Comparison of ENCODE assay signal across 22 cellular contexts in the genomic region with DNA sequence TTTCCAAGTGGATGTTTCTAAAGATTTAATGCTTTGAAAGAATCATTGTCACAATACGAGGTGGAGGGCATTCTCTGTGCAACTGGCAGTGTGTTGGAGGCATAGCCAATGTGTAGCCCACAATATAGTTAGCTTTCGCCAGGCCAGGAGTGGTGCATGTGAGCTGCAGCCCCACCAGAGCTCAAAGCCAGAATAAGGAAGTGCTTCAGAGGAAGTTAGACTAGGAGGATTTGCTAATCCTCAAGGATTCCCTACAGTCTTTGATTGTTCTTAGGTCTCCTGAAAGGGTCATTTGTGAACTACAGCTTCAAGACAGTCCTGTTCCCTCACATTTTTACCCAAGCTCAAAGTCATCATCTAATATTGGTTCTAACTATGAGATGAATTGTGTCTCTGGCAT. TPM values are rescaled to one million over a fixed set of nuclear protein-coding genes. Genes with fewer than 3 reads are reported as not detected.
DNase-seq lines count a peak whose midpoint lies in the region; ATAC-seq, FAIRE-seq and TF ChIP-seq lines count a peak whose summit lies in the region.
"Had no signal": no experiment of that assay in that cellular context is flagged by ENCODE, and none has a peak within 500 bp of the region (broad histone marks: within the 10 kb centered on the region; RNA-seq: fewer than 3 reads in every experiment).

No MANE protein-coding gene starts in this region.

- no peaks in the 10 kb centered on the region for H3K79me2 ChIP-seq in K562 (ENCODE audit: control insufficient read depth, insufficient read depth, low read length)

- H2AFZ ChIP-seq in K562 (ENCODE audit: low read depth, low read length): no peak overlapping the region
- H2AFZ ChIP-seq: GM23248 had no signal

- no peak overlapping the region for H3K4me2 ChIP-seq in A549
- no peak overlapping the region for H3K4me2 ChIP-seq in K562 (ENCODE audit: insufficient read depth, low read length)

- CTCF ChIA-PET in A549 (lab: Yijun Ruan, JAX) (interaction anchor here (0.6 kb wide), 1 partner anchor 405 kb away, joined by 3 read pairs; no protein-coding TSS in a partner anchor), K562 (lab: Yijun Ruan, JAX; ENCODE audit: low intra/inter-chr PET ratio) (no interaction called here)

- 50% methylated on average over 2 of the region's 2 CpGs for WGBS in A549 (ENCODE audit: missing lambda C conversion rate)
- WGBS in K562 (ENCODE audit: insufficient coverage, low coverage, missing lambda C conversion rate): 0% methylated on average over 2 of the region's 2 CpGs

- in situ Hi-C loops in SK-MEL-5 (cut with HindIII; ENCODE audit: low pct_unique_long_range_greater_than_20kb, low sequenced_read_pairs): no loop called here
- in situ Hi-C loops in K562 (cut with MboI): loop anchor here (25.0 kb wide), 1 partner anchor 745 kb away; no protein-coding TSS in a partner anchor

- no peak overlapping the region for H3K9ac ChIP-seq in K562 (ENCODE audit: insufficient read depth in 1 of 2, low read depth in 2 of 2, low read length in 2 of 2)
- H3K9ac ChIP-seq: GM23248 had no signal

- no peaks in the 10 kb centered on the region for H3K27me3 ChIP-seq in K562 (ENCODE audit: control insufficient read depth in 2 of 2, insufficient read depth in 2 of 2, low read length in 2 of 2)

- no TSS peak for BruUV-seq in K562 (replicated peaks; lab: Mats Ljungman, UMichigan)

- H3K4me1 Mint-ChIP-seq in natural killer cell treated with Interleukin-12 subunit alpha and Interleukin-12 subunit beta and Interleukin-15 and Interleukin-18, amount 100 ng/mL, for 72 hours (ENCODE audit: low read depth in 2 of 2): no peaks in the 10 kb centered on the region

- H3K4me3 ChIP-seq in A549: no peak overlapping the region
- H3K4me3 ChIP-seq in K562: no peak overlapping the region
- H3K4me3 ChIP-seq: GM23248 had no signal

- no peak for DNase-seq in A549 (ENCODE audit: low read depth in 1 of 2, low spot score in 1 of 2)
- DNase-seq in COLO829 (ENCODE audit: low spot score): peak; percentile 5
- peak; percentile 18 for DNase-seq in SK-MEL-5 (ENCODE audit: low read depth, low spot score)
- no peak for DNase-seq in K562 (ENCODE audit: extremely low read depth in 1 of 4, low spot score in 3 of 4)
- no peak for DNase-seq in NCI-H2171 treated with DMSO at 0.1 percent for 48 hours (lab: John Stamatoyannopoulos, UW)
- DNase-seq in natural killer cell treated with Interleukin-12 subunit alpha and Interleukin-12 subunit beta and Interleukin-15 and Interleukin-18, amount 100 ng/mL, for 72 hours (ENCODE audit: low spot score): no peak
- DNase-seq: AML-193; CD4-positive, alpha-beta T cell; DMS53; DND-41; EL; GM23248; HCEC 1CT; KG1 had no signal

- POLR2A ChIA-PET in A549 (lab: Yijun Ruan, JAX) (no interaction called here), K562 (lab: Yijun Ruan, JAX) (no interaction called here)

- H3K9me3 ChIP-seq in A549: no peaks in the 10 kb centered on the region
- no peaks in the 10 kb centered on the region for H3K9me3 ChIP-seq in K562 (replicated peaks; ENCODE audit: control insufficient read depth, insufficient read depth, low read depth, low read length)

- H3K36me3 ChIP-seq in K562 (ENCODE audit: control insufficient read depth, insufficient read depth, low read length): no peaks in the 10 kb centered on the region

- H3K4me1 ChIP-seq in A549 (no peaks in the 10 kb centered on the region), K562 (replicated peaks in 1 of 2; ENCODE audit: control insufficient read depth in 2 of 2, insufficient read depth in 2 of 2, low read length in 2 of 2) (no peaks in the 10 kb centered on the region)

- no peak for TF ChIP-seq RAD21 in A549 (conservative IDR thresholded peaks at IDR 0.05 in 1 of 2, IDR thresholded peaks at IDR 0.05 in 1 of 2)
- TF ChIP-seq RAD21 in K562 (CRISPR knock-in tag; conservative IDR thresholded peaks at IDR 0.05 in 1 of 2, IDR thresholded peaks at IDR 0.05 in 1 of 2): no peak

- no peaks in the 10 kb centered on the region for H3K36me3 Mint-ChIP-seq in natural killer cell treated with Interleukin-12 subunit alpha and Interleukin-12 subunit beta and Interleukin-15 and Interleukin-18, amount 100 ng/mL, for 72 hours
- H3K36me3 Mint-ChIP-seq: IgD-negative memory B cell had no signal

- no peak overlapping the region for H3K4me3 Mint-ChIP-seq in natural killer cell treated with Interleukin-12 subunit alpha and Interleukin-12 subunit beta and Interleukin-15 and Interleukin-18, amount 100 ng/mL, for 72 hours
- H3K4me3 Mint-ChIP-seq: CD4-positive, alpha-beta T cell; IgD-negative memory B cell had no signal

- peaks cover 0 to 6% of the 10 kb centered on the region in 2 donors for H3K27me3 Mint-ChIP-seq in natural killer cell treated with Interleukin-12 subunit alpha and Interleukin-12 subunit beta and Interleukin-15 and Interleukin-18, amount 100 ng/mL, for 72 hours
- H3K27me3 Mint-ChIP-seq: CD4-positive, alpha-beta T cell had no signal

- FAIRE-seq in A549 (lab: Jason Lieb, UNC) (peak; percentile 59), K562 (lab: Jason Lieb, UNC) (no peak)
- FAIRE-seq: A204.1, GM12892, GM18507, HepG2 had no signal

- TF ChIP-seq EP300 in A549 (IDR thresholded peaks at IDR 0.05) (no peak), K562 (IDR thresholded peaks at IDR 0.05; ENCODE audit: low read length) (no peak)

- H3K9me1 ChIP-seq in K562 (ENCODE audit: control insufficient read depth, insufficient read depth, low read length): no peaks in the 10 kb centered on the region

- H4K20me1 ChIP-seq in K562 (replicated peaks; ENCODE audit: control insufficient read depth, insufficient read depth, low read length): no peaks in the 10 kb centered on the region

- H3K27ac ChIP-seq in A549 (no peak overlapping the region), K562 (ENCODE audit: extremely low read depth, low read depth, low read length) (no peak overlapping the region)
- H3K27ac ChIP-seq: C4-2B, GM23248 had no signal

- intact Hi-C loops in K562 (cut with micrococcal nuclease): no loop called here

- no peak overlapping the region for H3K27ac Mint-ChIP-seq in natural killer cell treated with Interleukin-12 subunit alpha and Interleukin-12 subunit beta and Interleukin-15 and Interleukin-18, amount 100 ng/mL, for 72 hours
- H3K27ac Mint-ChIP-seq: CD4-positive, alpha-beta T cell; IgD-negative memory B cell had no signal

- H3K9me3 Mint-ChIP-seq in natural killer cell treated with Interleukin-12 subunit alpha and Interleukin-12 subunit beta and Interleukin-15 and Interleukin-18, amount 100 ng/mL, for 72 hours: no peaks in the 10 kb centered on the region
- H3K9me3 Mint-ChIP-seq: CD4-positive, alpha-beta T cell had no signal

- TF ChIP-seq POLR2A in A549 (IDR thresholded peaks at IDR 0.05; ENCODE audit: low read length): no peak
- TF ChIP-seq POLR2A in K562 (conservative IDR thresholded peaks at IDR 0.05): no peak

- TF ChIP-seq CTCF in A549 (IDR thresholded peaks at IDR 0.05) (no peak), K562 (IDR thresholded peaks at IDR 0.05 in 2 of 3, conservative IDR thresholded peaks at IDR 0.05 in 1 of 3; ENCODE audit: insufficient read depth in 2 of 3, low read depth in 1 of 3, low read length in 3 of 3) (no peak)

- ATAC-seq in A549 (no peak), K562 (no peak)
- ATAC-seq in natural killer cell treated with Interleukin-12 subunit alpha and Interleukin-12 subunit beta and Interleukin-15 and Interleukin-18, amount 100 ng/mL, for 72 hours: no peak
- ATAC-seq: HepG2 had no signal

TF ChIP-seq in A549, 52 proteins besides CTCF, POLR2A, EP300 and RAD21 (continues in another document):
- no peak for TF ChIP-seq JUN (IDR thresholded peaks at IDR 0.05)
- no peak for TF ChIP-seq HEYL (CRISPR knock-in tag; IDR thresholded peaks at IDR 0.05)
- no peak for TF ChIP-seq RARB (CRISPR knock-in tag; IDR thresholded peaks at IDR 0.05)
- no peak for TF ChIP-seq EHMT2 (IDR thresholded peaks at IDR 0.05; ENCODE audit: low read depth)
- no peak for TF ChIP-seq TP53 (CRISPR knock-in tag; IDR thresholded peaks at IDR 0.05)

TF ChIP-seq in K562, 482 proteins besides CTCF, POLR2A, EP300 and RAD21 (continues in another document):
- TF ChIP-seq RB1 (IDR thresholded peaks at IDR 0.05; ENCODE audit: low read depth) (no peak), NFIC (IDR thresholded peaks at IDR 0.05) (no peak), SPI1 (IDR thresholded peaks at IDR 0.05; ENCODE audit: borderline replicate concordance, low read depth, low read length) (peak; percentile 53; the same call in 1 of the 2 replicates), YBX1 (IDR thresholded peaks at IDR 0.05) (no peak)

RNA-seq across cellular contexts. Expression of gene TRPC5OS, which starts 16.4 kb away (rescaled TPM):
- polyA plus RNA-seq in A549 (2011; rRNA removed): not detected in 2 replicates
- not detected in 2 replicates for polyA plus RNA-seq in A549 (2012; cell fraction: cytosol; rRNA removed)
- not detected in 2 replicates for polyA plus RNA-seq in A549 (2012; cell fraction: nucleus; rRNA removed)
- polyA plus RNA-seq in A549 (2017; fragmentation: RNase III; extraction: RNeasy Plus Mini Kit Qiagen cat#74134 plus additional on column Dnase treatment): not detected in 3 replicates
- not detected in 2 replicates for polyA minus RNA-seq in A549 (2011; rRNA and poly(A)+ RNA removed)
- total RNA-seq in SK-MEL-5 (2014; rRNA removed; shearing (Covaris generic)): not detected in 2 replicates
- polyA plus RNA-seq in SK-MEL-5 (2015; cell fraction: cytosol; rRNA removed): not detected in 2 replicates
- not detected in 2 replicates for polyA plus RNA-seq in SK-MEL-5 (2015; cell fraction: nucleus; rRNA removed)
- not detected in 2 replicates for total RNA-seq in K562 (2011; cell fraction: chromatin; rRNA removed; ENCODE audit: low replicate concordance)
- not detected in 2 replicates for total RNA-seq in K562 (2011; cell fraction: nucleolus; rRNA removed)
- not detected in 2 replicates for total RNA-seq in K562 (2011; cell fraction: nucleoplasm; rRNA removed)
- not detected in 2 replicates for total RNA-seq in K562 (2014; rRNA removed)
- total RNA-seq in K562 (2014; rRNA removed; fragmentation: Illumina TruSeq; extraction: Trizol): not detected in 2 replicates
- not detected in 2 replicates for total RNA-seq in K562 (2015; rRNA removed; fragmentation: Illumina TruSeq; extraction: Trizol)
- not detected in 2 replicates for total RNA-seq in K562 (2021)
- not detected in 2 replicates for polyA plus RNA-seq in K562 (2011; rRNA removed)
- not detected in 2 replicates for polyA plus RNA-seq in K562 (2011; cell fraction: cytosol; rRNA removed)
- polyA plus RNA-seq in K562 (2011; cell fraction: nucleus; rRNA removed): not detected in 2 replicates
- polyA plus RNA-seq in K562 (2012): not detected in 2 replicates
- polyA plus RNA-seq in K562 (2014; fragmentation: Illumina TruSeq; extraction: Trizol): not detected in 2 replicates
- polyA plus RNA-seq in K562 (2014; fragmentation: Nextera tagmentation; extraction: Ambion mirVana): not detected
- not detected in 2 replicates for polyA plus RNA-seq in K562 (2014; rRNA removed)
- polyA minus RNA-seq in K562 (2011; rRNA and poly(A)+ RNA removed): not detected in 2 replicates
- not detected in 2 replicates for polyA minus RNA-seq in K562 (2011; cell fraction: cytosol; rRNA and poly(A)+ RNA removed)
- not detected in 2 replicates for polyA minus RNA-seq in K562 (2011; cell fraction: nucleus; rRNA and poly(A)+ RNA removed)
- total RNA-seq in natural killer cell treated with Interleukin-12 subunit alpha and Interleukin-12 subunit beta and Interleukin-15 and Interleukin-18, amount 100 ng/mL, for 72 hours: not detected
- total RNA-seq: CD4-positive, alpha-beta T cell; G401; GM23248; HepG2 had no signal
- polyA plus RNA-seq: BJ, GM23248, HepG2, IgD-negative memory B cell had no signal

Comparison
In these comparisons a context has a peak if more than half of its experiments do, and no peak if none do; other contexts are left out.
1. DNase-seq: peak in COLO829 (single experiment) and SK-MEL-5 (single experiment); none in A549 (0 of 2), K562 (0 of 4), NCI-H2171 treated with DMSO at 0.1 percent for 48 hours (single experiment) and natural killer cell treated with Interleukin-12 subunit alpha and Interleukin-12 subunit beta and Interleukin-15 and Interleukin-18, amount 100 ng/mL, for 72 hours (single experiment).